In the genomic region with DNA sequence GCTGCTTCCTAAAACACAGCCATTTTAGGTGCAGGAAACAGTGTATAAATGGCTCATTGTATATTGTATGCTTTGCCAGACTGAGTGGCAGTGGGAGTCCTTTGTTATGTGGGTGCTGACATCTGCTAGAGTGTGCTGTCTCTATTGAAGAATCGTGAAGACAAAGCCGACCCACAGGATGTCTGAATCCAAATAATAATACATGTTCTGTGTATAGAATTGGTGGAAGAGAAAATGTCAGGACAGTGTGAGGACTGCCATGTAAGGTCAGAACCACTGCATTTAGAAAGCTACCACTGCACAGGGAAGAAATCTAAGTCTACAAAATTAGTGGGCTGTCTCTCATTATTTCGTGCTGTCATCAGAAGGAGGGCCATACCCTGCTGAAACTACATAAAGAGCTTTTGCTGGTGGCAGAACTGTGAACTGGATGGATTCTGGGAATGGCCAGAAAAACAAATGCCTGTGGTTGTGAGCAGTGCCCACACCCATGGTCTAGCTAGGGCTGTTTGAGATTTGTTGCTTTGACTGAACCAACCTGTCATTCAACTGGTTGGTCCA, we compare ENCODE assay signal across 9 cellular contexts. TPM values are rescaled to one million over a fixed set of nuclear protein-coding genes. Genes with fewer than 3 reads are reported as not detected.
A peak's percentile ranks its signal among the peaks of the same experiment; 100 is the strongest.
DNase-seq lines count a peak whose midpoint lies in the region; ATAC-seq and TF ChIP-seq lines count a peak whose summit lies in the region.
"Had no signal": no experiment of that assay in that cellular context is flagged by ENCODE, and none has a peak within 500 bp of the region (broad histone marks: within the 10 kb centered on the region; RNA-seq: fewer than 3 reads in every experiment).

No MANE protein-coding gene starts in this region.

- intact Hi-C loops in CD14-positive monocyte (cut with micrococcal nuclease) = no loop called here

- H3K27me3 Mint-ChIP-seq in activated CD4-positive, alpha-beta T cell treated with anti-CD3 and anti-CD28 coated beads, Interleukin-2, amount 10 ng/mL, durations not matched to agents 7 days and 5 days = no peaks in the 10 kb centered on the region
- H3K27me3 Mint-ChIP-seq in T-cell (no peaks in the 10 kb centered on the region), CD14-positive monocyte (ENCODE audit: low read depth in 3 of 3) (peaks cover 0 to 2% (median 0%) of the 10 kb centered on the region in 3 donors)

- H3K36me3 Mint-ChIP-seq in activated CD4-positive, alpha-beta T cell treated with anti-CD3 and anti-CD28 coated beads, Interleukin-2, amount 10 ng/mL, durations not matched to agents 7 days and 5 days (ENCODE audit: low read depth) = peaks cover 73% of the 10 kb centered on the region
- H3K36me3 Mint-ChIP-seq in T-cell = peaks cover 71% of the 10 kb centered on the region
- no peaks in the 10 kb centered on the region for H3K36me3 Mint-ChIP-seq in CD14-positive monocyte

- peak; percentile 19 to 39 (median 22) for ATAC-seq in T-cell (replicated peaks in 1 of 4)
- ATAC-seq in thoracic aorta (ENCODE audit: insufficient number of reproducible peaks, low FRiP score, low read depth) = no peak
- ATAC-seq in HG02763 (IDR thresholded peaks at IDR 0.05; ENCODE audit: unreplicated experiment) = no peak

- peak overlapping the region; percentile 26 for H3K4me3 ChIP-seq in thoracic aorta

- H3K27me3 ChIP-seq in thoracic aorta (replicated peaks; ENCODE audit: insufficient read depth) = no peaks in the 10 kb centered on the region

- H3K27ac Mint-ChIP-seq in activated CD4-positive, alpha-beta T cell treated with anti-CD3 and anti-CD28 coated beads, Interleukin-2, amount 10 ng/mL, durations not matched to agents 7 days and 5 days = peak overlapping the region; percentile 89
- H3K27ac Mint-ChIP-seq in T-cell = peak overlapping the region; percentile 90 to 98
- H3K27ac Mint-ChIP-seq in CD14-positive monocyte = no peak overlapping the region

- TF ChIP-seq CTCF in thoracic aorta (IDR thresholded peaks at IDR 0.05) = no peak
- no peak for TF ChIP-seq CTCF in CD14-positive monocyte (IDR thresholded peaks at IDR 0.05)

- no peaks in the 10 kb centered on the region for H3K4me1 ChIP-seq in thoracic aorta (ENCODE audit: control insufficient read depth in 1 of 2, low read depth in 2 of 2)

- H3K9me3 Mint-ChIP-seq in activated CD4-positive, alpha-beta T cell treated with anti-CD3 and anti-CD28 coated beads, Interleukin-2, amount 10 ng/mL, durations not matched to agents 7 days and 5 days = no peaks in the 10 kb centered on the region
- no peaks in the 10 kb centered on the region for H3K9me3 Mint-ChIP-seq in T-cell
- H3K9me3 Mint-ChIP-seq in CD14-positive monocyte = no peaks in the 10 kb centered on the region

- H3K9me3 ChIP-seq in thoracic aorta = no peaks in the 10 kb centered on the region

- H3K27ac ChIP-seq in thoracic aorta = no peak overlapping the region

- peak; percentile 46 for DNase-seq in activated CD4-positive, alpha-beta T cell treated with anti-CD3 and anti-CD28 coated beads, Interleukin-2, amount 10 ng/mL, durations not matched to agents 7 days and 5 days
- DNase-seq in activated CD4-positive, alpha-beta T cell treated with anti-CD3 and anti-CD28 coated beads, Interleukin-2, amount 50 U/mL, for 4 hours = no peak
- DNase-seq in T-cell (peak in 26 of 34 experiments; percentile 9 to 65 (median 37)), glomerular visceral epithelial cell (ENCODE audit: extremely low spot score) (peak; percentile 49), thoracic aorta (ENCODE audit: low spot score) (no peak), HUDEP-2 (lab: John Stamatoyannopoulos, UW; ENCODE audit: unreplicated experiment in 76 of 76) (no peak), CD14-positive monocyte (ENCODE audit: low spot score) (no peak)
- DNase-seq: ACHN had no signal

- POLR2A ChIA-PET in activated CD4-positive, alpha-beta T cell treated with anti-CD3 and anti-CD28 coated beads, Interleukin-2, amount 10 ng/mL, durations not matched to agents 7 days and 5 days (lab: Charles Lee) = interaction anchor here (0.6 to 1.1 kb wide), 4 partner anchors 23 to 65 kb away, joined by 3 to 8 read pairs (median 4); no protein-coding TSS in a partner anchor
- POLR2A ChIA-PET in T-cell (lab: Charles Lee) = interaction anchor here (0.6 to 14.5 kb wide), 39 partner anchors 9 to 1182 kb away, joined by 3 to 178 read pairs (median 6); no protein-coding TSS in a partner anchor

- H3K4me3 Mint-ChIP-seq in activated CD4-positive, alpha-beta T cell treated with anti-CD3 and anti-CD28 coated beads, Interleukin-2, amount 10 ng/mL, durations not matched to agents 7 days and 5 days = peak overlapping the region; percentile 88
- peak overlapping the region; percentile 92 to 97 (median 92) for H3K4me3 Mint-ChIP-seq in T-cell
- no peak overlapping the region for H3K4me3 Mint-ChIP-seq in CD14-positive monocyte

- H3K36me3 ChIP-seq in thoracic aorta = no peaks in the 10 kb centered on the region

- peaks cover 66% of the 10 kb centered on the region for H3K4me1 Mint-ChIP-seq in activated CD4-positive, alpha-beta T cell treated with anti-CD3 and anti-CD28 coated beads, Interleukin-2, amount 10 ng/mL, durations not matched to agents 7 days and 5 days
- peaks cover 51 to 76% (median 67%) of the 10 kb centered on the region in 3 donors for H3K4me1 Mint-ChIP-seq in T-cell
- peaks cover 13% of the 10 kb centered on the region for H3K4me1 Mint-ChIP-seq in CD14-positive monocyte

- CTCF ChIA-PET in activated CD4-positive, alpha-beta T cell treated with anti-CD3 and anti-CD28 coated beads, Interleukin-2, amount 10 ng/mL, durations not matched to agents 7 days and 5 days (lab: Charles Lee) = interaction anchor here (0.5 to 1.5 kb wide), 10 partner anchors 11 to 242 kb away, joined by 3 to 4 read pairs (median 3); no protein-coding TSS in a partner anchor
- CTCF ChIA-PET in T-cell (lab: Charles Lee) = interaction anchor here (0.6 to 6.9 kb wide), 24 partner anchors 8 to 208 kb away, joined by 3 to 58 read pairs (median 5); no protein-coding TSS in a partner anchor

RNA-seq across cellular contexts. Expression of a gene that starts 2.5 kb away (rescaled TPM):
- 100 to 1,000 TPM; 451 to 533 TPM for total RNA-seq in activated CD4-positive, alpha-beta T cell treated with anti-CD3 and anti-CD28 coated beads, Interleukin-2, amount 10 ng/mL, durations not matched to agents 7 days and 5 days
- 1,000 to 10,000 TPM in 1 of 5 donors, 100 to 1,000 TPM in 4; 691 to 1,106 (median 924) TPM for total RNA-seq in T-cell
- 10 to 100 TPM; 12.7 to 20.5 TPM for total RNA-seq in thoracic aorta
- polyA plus RNA-seq in CD14-positive monocyte = 1 to 10 TPM; 1.1 to 1.9 TPM

Comparison
In these comparisons a context has a peak if more than half of its experiments do, and no peak if none do; other contexts are left out.
1. DNase-seq: peak in activated CD4-positive, alpha-beta T cell treated with anti-CD3 and anti-CD28 coated beads, Interleukin-2, amount 10 ng/mL, durations not matched to agents 7 days and 5 days (single experiment), T-cell (26 of 34) and glomerular visceral epithelial cell (single experiment); none in activated CD4-positive, alpha-beta T cell treated with anti-CD3 and anti-CD28 coated beads, Interleukin-2, amount 50 U/mL, for 4 hours (0 of 2), thoracic aorta (single experiment), HUDEP-2 (0 of 76) and CD14-positive monocyte (single experiment).
2. H3K27ac Mint-ChIP-seq: peak in activated CD4-positive, alpha-beta T cell treated with anti-CD3 and anti-CD28 coated beads, Interleukin-2, amount 10 ng/mL, durations not matched to agents 7 days and 5 days (single experiment) and T-cell (2 of 2); none in CD14-positive monocyte (0 of 7).
3. H3K4me3 Mint-ChIP-seq: peak in activated CD4-positive, alpha-beta T cell treated with anti-CD3 and anti-CD28 coated beads, Interleukin-2, amount 10 ng/mL, durations not matched to agents 7 days and 5 days (single experiment) and T-cell (3 of 3); none in CD14-positive monocyte (0 of 2).
4. ATAC-seq: peak in T-cell (4 of 4); none in thoracic aorta (single experiment) and HG02763 (single experiment).
5. RNA of a gene that starts 2.5 kb away (total RNA-seq): 691 to 1,106 TPM in T-cell and 451 to 533 TPM in activated CD4-positive, alpha-beta T cell treated with anti-CD3 and anti-CD28 coated beads, Interleukin-2, amount 10 ng/mL, durations not matched to agents 7 days and 5 days; 12.7 to 20.5 TPM in thoracic aorta; every median in the first group is over 10 times any median in the second.